In the genomic region with DNA sequence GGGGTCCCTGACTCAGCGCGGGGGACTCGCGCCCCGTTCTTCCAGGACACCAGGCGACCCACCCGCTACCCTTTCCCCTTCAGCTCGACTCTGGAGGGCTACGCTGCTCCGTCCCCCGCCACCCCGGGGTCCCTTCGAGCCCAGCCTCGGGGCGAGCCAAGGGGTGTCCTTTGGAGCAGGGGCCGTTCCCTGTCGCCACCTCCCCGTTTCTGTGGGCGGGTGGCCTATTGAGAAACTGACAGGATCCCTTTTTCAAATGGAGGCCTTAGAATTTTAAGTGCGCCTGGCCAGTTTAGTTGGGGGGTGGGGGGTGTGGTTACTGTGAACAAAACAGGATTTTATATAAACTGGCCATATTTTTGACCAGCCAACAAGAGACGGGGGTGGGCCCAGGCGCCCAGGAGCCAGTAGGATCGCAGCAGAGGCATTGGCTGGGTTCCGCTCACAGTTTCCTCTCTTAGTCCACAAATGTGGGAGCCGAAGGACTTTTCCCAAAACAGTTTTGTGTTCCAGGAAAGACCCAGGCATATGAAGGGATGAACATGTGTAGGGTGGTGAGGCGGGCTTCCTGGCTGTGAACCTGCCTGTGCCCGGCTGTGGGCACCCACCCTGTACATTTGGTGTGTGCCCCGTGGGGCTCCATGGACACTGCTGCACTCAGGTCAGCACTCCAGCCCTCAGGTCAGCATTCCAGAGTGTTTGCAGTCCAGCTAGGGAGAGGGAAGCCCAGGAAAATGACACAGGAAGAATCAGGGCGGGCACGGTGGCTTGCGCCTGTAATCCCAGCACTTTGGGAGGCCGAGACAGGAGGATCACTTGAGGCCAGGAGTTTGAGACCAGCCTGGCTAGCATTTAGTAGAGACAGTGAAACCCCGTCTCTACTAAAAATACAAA, we compare ENCODE assay signal across 7 cellular contexts. TPM values are rescaled to one million over a fixed set of nuclear protein-coding genes. Genes with fewer than 3 reads are reported as not detected.
DNase-seq lines count a peak whose midpoint lies in the region; ATAC-seq and TF ChIP-seq lines count a peak whose summit lies in the region.

No MANE protein-coding gene starts in this region.

- H3K9ac ChIP-seq in neuronal stem cell (ENCODE audit: low read depth, low read length, poor library complexity), result peak overlapping the region; percentile 90

- peak overlapping the region; percentile 96 for H2BK5ac ChIP-seq in neuronal stem cell (ENCODE audit: low read length)

- peaks cover 5% of the 10 kb centered on the region for H3K4me1 ChIP-seq in HEK293 (ENCODE audit: control insufficient read depth, insufficient read depth, low read length)
- peaks cover 24 to 30% of the 10 kb centered on the region in 2 donors for H3K4me1 ChIP-seq in neuronal stem cell (ENCODE audit: control insufficient read depth in 2 of 2, insufficient read depth in 1 of 2, low read depth in 1 of 2, low read length in 2 of 2)

- H2BK15ac ChIP-seq in neuronal stem cell (ENCODE audit: low read length), result peak overlapping the region; percentile 87

- H3K36me3 ChIP-seq in HEK293 (ENCODE audit: control insufficient read depth in 2 of 2, insufficient read depth in 1 of 2, low read length in 2 of 2), result no peaks in the 10 kb centered on the region
- H3K36me3 ChIP-seq in neuronal stem cell (replicated peaks in 1 of 2; ENCODE audit: control insufficient read depth in 2 of 2, insufficient read depth in 2 of 2, low read length in 2 of 2), result peaks cover 2 to 6% of the 10 kb centered on the region in 2 donors

- H2AK5ac ChIP-seq in neuronal stem cell (ENCODE audit: low read depth, low read length), result peak overlapping the region; percentile 92

- H4K91ac ChIP-seq in neuronal stem cell (ENCODE audit: low read depth, low read length, poor library complexity), result peak overlapping the region; percentile 88

- H3K27ac ChIP-seq in HEK293 (ENCODE audit: extremely low read depth, low read depth, low read length) (0 out of 2 replicates have a peak overlapping the region, but pooled peaks have one; percentile 37), neuronal stem cell (replicated peaks; ENCODE audit: low read length) (peak overlapping the region; percentile 52)

- H3K9me3 Mint-ChIP-seq in T-cell, result no peaks in the 10 kb centered on the region

- H3K18ac ChIP-seq in neuronal stem cell (ENCODE audit: low read length), result peak overlapping the region; percentile 99

- peak in 1 of 34 experiments; percentile 7 for DNase-seq in T-cell
- peak; percentile 86 for DNase-seq in foreskin melanocyte
- DNase-seq in neuronal stem cell (ENCODE audit: low spot score), result no peak
- no peak for DNase-seq in GM20000 (ENCODE audit: low spot score)
- DNase-seq in NAMALWA (ENCODE audit: low spot score), result no peak
- no peak for DNase-seq in NCI-H2029 treated with DMSO at 0.1 percent for 48 hours (lab: John Stamatoyannopoulos, UW)

- no peak overlapping the region for H3K23ac ChIP-seq in neuronal stem cell (ENCODE audit: low read depth, low read length, poor library complexity)

- H2AFZ ChIP-seq in neuronal stem cell (ENCODE audit: low read length), result peak overlapping the region; percentile 99

- no peak overlapping the region for H3K27ac Mint-ChIP-seq in T-cell

- no peak overlapping the region for H2BK12ac ChIP-seq in neuronal stem cell (ENCODE audit: low read length)

- no peaks in the 10 kb centered on the region for H3K9me3 ChIP-seq in HEK293 (ENCODE audit: control insufficient read depth, insufficient read depth, low read depth, low read length)
- H3K9me3 ChIP-seq in neuronal stem cell (replicated peaks in 1 of 2; ENCODE audit: control insufficient read depth in 2 of 2, insufficient read depth in 1 of 2, low read depth in 1 of 2, low read length in 2 of 2), result no peaks in the 10 kb centered on the region

- H3K27me3 Mint-ChIP-seq in T-cell, result peaks cover 4 to 17% of the 10 kb centered on the region in 2 donors

- H4K8ac ChIP-seq in neuronal stem cell (ENCODE audit: low read depth, low read length), result no peak overlapping the region

- no peak overlapping the region for H3K14ac ChIP-seq in neuronal stem cell (ENCODE audit: low read length)

- no peak for TF ChIP-seq CTCF in HEK293 (tag by site-specific recombination; IDR thresholded peaks at IDR 0.05)
- no peak for TF ChIP-seq CTCF in GM20000 (IDR thresholded peaks at IDR 0.05; ENCODE audit: extremely low read depth, missing control alignments)

- peaks cover 11 to 19% (median 14%) of the 10 kb centered on the region in 3 donors for H3K4me1 Mint-ChIP-seq in T-cell

- CTCF ChIA-PET in HEK293 (lab: Yijun Ruan, JAX), result interaction anchor here (0.5 to 1.0 kb wide), 2 partner anchors 83 to 116 kb away, joined by 3 to 5 read pairs; no protein-coding TSS in a partner anchor
- CTCF ChIA-PET in T-cell (lab: Charles Lee), result interaction anchor here in 1 of 2 donors (0.7 kb wide), 1 partner anchor 26 kb away, joined by 3 read pairs; no protein-coding TSS in a partner anchor

- ATAC-seq in T-cell (replicated peaks in 1 of 4), result peak in 1 of 4 experiments; percentile 3

- no peaks in the 10 kb centered on the region for H3K27me3 ChIP-seq in neuronal stem cell (ENCODE audit: control insufficient read depth in 3 of 3, insufficient read depth in 3 of 3, low read depth in 1 of 3, low read length in 3 of 3)

- H3K36me3 Mint-ChIP-seq in T-cell, result no peaks in the 10 kb centered on the region

- H3K79me1 ChIP-seq in neuronal stem cell (ENCODE audit: low read depth, low read length), result peaks cover 4% of the 10 kb centered on the region

- POLR2A ChIA-PET in HEK293 (lab: Yijun Ruan, JAX), result interaction anchor here (0.9 kb wide), 1 partner anchor 29 kb away, joined by 3 read pairs; no protein-coding TSS in a partner anchor
- POLR2A ChIA-PET in T-cell (lab: Charles Lee), result no interaction called here

- no CpG with 5 or more reads among the region's 33 CpGs for WGBS in neuronal stem cell (ENCODE audit: extremely low coverage in 2 of 2, insufficient read length in 2 of 2, insufficient replicate concordance in 1 of 2), 2 donors

- peak overlapping the region; percentile 71 for H3K4me2 ChIP-seq in neuronal stem cell (ENCODE audit: insufficient read depth, low read length, poor library complexity, severe bottlenecking)

- peak overlapping the region; percentile 3; the same call in 1 of the 2 replicates for H3K4me3 ChIP-seq in HEK293 (ENCODE audit: low read depth, low read length)
- peak overlapping the region; percentile 60 to 77 for H3K4me3 ChIP-seq in neuronal stem cell (ENCODE audit: low read length in 2 of 2)

- H2BK120ac ChIP-seq in neuronal stem cell (ENCODE audit: low read depth, low read length), result no peak overlapping the region

- peak overlapping the region; percentile 80 for H3K4ac ChIP-seq in neuronal stem cell (ENCODE audit: low read length)

- peak overlapping the region in 2 of 3 donors; percentile 17 to 21 for H3K4me3 Mint-ChIP-seq in T-cell

TF ChIP-seq in HEK293, 187 proteins besides CTCF, POLR2A, EP300 and RAD21 (continues in another document):
- TF ChIP-seq ZFP69B (tag by site-specific recombination; IDR thresholded peaks at IDR 0.05), result peak; percentile 46; the same call in 1 of the 2 replicates
- TF ChIP-seq, protein P1, sequence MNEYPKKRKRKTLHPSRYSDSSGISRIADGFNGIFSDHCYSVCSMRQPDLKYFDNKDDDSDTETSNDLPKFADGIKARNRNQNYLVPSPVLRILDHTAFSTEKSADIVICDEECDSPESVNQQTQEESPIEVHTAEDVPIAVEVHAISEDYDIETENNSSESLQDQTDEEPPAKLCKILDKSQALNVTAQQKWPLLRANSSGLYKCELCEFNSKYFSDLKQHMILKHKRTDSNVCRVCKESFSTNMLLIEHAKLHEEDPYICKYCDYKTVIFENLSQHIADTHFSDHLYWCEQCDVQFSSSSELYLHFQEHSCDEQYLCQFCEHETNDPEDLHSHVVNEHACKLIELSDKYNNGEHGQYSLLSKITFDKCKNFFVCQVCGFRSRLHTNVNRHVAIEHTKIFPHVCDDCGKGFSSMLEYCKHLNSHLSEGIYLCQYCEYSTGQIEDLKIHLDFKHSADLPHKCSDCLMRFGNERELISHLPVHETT (tag by site-specific recombination; IDR thresholded peaks at IDR 0.05), result no peak
- no peak for TF ChIP-seq ZNF280C (tag by site-specific recombination; IDR thresholded peaks at IDR 0.05)
- TF ChIP-seq, protein P2, sequence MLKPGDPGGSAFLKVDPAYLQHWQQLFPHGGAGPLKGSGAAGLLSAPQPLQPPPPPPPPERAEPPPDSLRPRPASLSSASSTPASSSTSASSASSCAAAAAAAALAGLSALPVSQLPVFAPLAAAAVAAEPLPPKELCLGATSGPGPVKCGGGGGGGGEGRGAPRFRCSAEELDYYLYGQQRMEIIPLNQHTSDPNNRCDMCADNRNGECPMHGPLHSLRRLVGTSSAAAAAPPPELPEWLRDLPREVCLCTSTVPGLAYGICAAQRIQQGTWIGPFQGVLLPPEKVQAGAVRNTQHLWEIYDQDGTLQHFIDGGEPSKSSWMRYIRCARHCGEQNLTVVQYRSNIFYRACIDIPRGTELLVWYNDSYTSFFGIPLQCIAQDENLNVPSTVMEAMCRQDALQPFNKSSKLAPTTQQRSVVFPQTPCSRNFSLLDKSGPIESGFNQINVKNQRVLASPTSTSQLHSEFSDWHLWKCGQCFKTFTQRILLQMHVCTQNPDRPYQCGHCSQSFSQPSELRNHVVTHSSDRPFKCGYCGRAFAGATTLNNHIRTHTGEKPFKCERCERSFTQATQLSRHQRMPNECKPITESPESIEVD (tag by site-specific recombination; IDR thresholded peaks at IDR 0.05), result no peak
- no peak for TF ChIP-seq ZNF792 (tag by site-specific recombination; IDR thresholded peaks at IDR 0.05)

RNA-seq across cellular contexts. Expression of gene TIMP2, which starts 0.7 kb away (rescaled TPM):
- 1 to 10 TPM; 5.1 to 6.7 (median 6.5) TPM for total RNA-seq in T-cell
- 45.1 TPM for polyA plus RNA-seq in neuronal stem cell (2013, experiment 1 of 2)
- 45.9 TPM for polyA plus RNA-seq in neuronal stem cell (2013, experiment 2 of 2)

RNA-seq across cellular contexts. Expression of gene CEP295NL, which starts 22.9 kb away (rescaled TPM):
- 1 to 10 TPM in 2 of 5 donors, under 1 TPM in 3; 0.28 to 3.1 (median 0.41) TPM for total RNA-seq in T-cell
- 0.01 TPM for polyA plus RNA-seq in neuronal stem cell (2013, experiment 1 of 2)
- 0.03 TPM for polyA plus RNA-seq in neuronal stem cell (2013, experiment 2 of 2)

RNA-seq across cellular contexts. Expression of gene LGALS3BP, which starts 53.8 kb away (rescaled TPM):
- 10 to 100 TPM; 28.2 to 80.7 (median 51.6) TPM for total RNA-seq in T-cell
- 36.5 TPM for polyA plus RNA-seq in neuronal stem cell (2013, experiment 1 of 2)
- 36.6 TPM for polyA plus RNA-seq in neuronal stem cell (2013, experiment 2 of 2)
